Comparison of ENCODE assay signal across 18 cellular contexts in genomic region chr11:102802341-102802740, GRCh38. TPM values are rescaled to one million over a fixed set of nuclear protein-coding genes. Genes with fewer than 3 reads are reported as not detected.
DNase-seq lines count a peak whose midpoint lies in the region; ATAC-seq and TF ChIP-seq lines count a peak whose summit lies in the region.
"Had no signal": no experiment of that assay in that cellular context is flagged by ENCODE, and none has a peak within 500 bp of the region (broad histone marks: within the 10 kb centered on the region; RNA-seq: fewer than 3 reads in every experiment).

No MANE protein-coding gene starts in this region.

- H3K27me3 Mint-ChIP-seq in HFFc6 (ENCODE audit: insufficient read depth) (peaks cover 2% of the 10 kb centered on the region; the same call in 1 of the 2 replicates), type B pancreatic cell (no peaks in the 10 kb centered on the region)
- H3K27me3 Mint-ChIP-seq: activated naive CD4-positive, alpha-beta T cell treated with anti-CD3 and anti-CD28 coated beads, Interleukin-2, amount 10 ng/mL, durations not matched to agents 7 days and 5 days had no signal

- DNase-seq in HFFc6: peak; percentile 75
- DNase-seq in astrocyte of the spinal cord (ENCODE audit: low read depth, low spot score): peak; percentile 70
- peak; percentile 88 to 95 for DNase-seq in foreskin fibroblast
- DNase-seq in GF-D8 (lab: John Stamatoyannopoulos, UW): no peak
- DNase-seq in NOMO-1 (lab: John Stamatoyannopoulos, UW; ENCODE audit: unreplicated experiment in 2 of 2): no peak
- no peak for DNase-seq in type B pancreatic cell (ENCODE audit: extremely low spot score, unreplicated experiment)
- DNase-seq: activated CD8-positive, alpha-beta memory T cell treated with anti-CD3 and anti-CD28 coated beads, Interleukin-2, amount 50 U/mL, for 4 hours; activated naive CD4-positive, alpha-beta T cell treated with anti-CD3 and anti-CD28 coated beads, Interleukin-2, amount 10 ng/mL, durations not matched to agents 7 days and 5 days; NCI-H1694; NCI-H510A treated with DMSO at 0.1 percent for 48 hours; stimulated activated naive CD4-positive, alpha-beta T cell treated with Interleukin-2 at 50 U/mL for 16 hours; T-helper 1 cell had no signal

- no peaks in the 10 kb centered on the region for H3K9me3 Mint-ChIP-seq in HFFc6
- no peaks in the 10 kb centered on the region for H3K9me3 Mint-ChIP-seq in type B pancreatic cell
- H3K9me3 Mint-ChIP-seq: activated naive CD4-positive, alpha-beta T cell treated with anti-CD3 and anti-CD28 coated beads, Interleukin-2, amount 10 ng/mL, durations not matched to agents 7 days and 5 days; central memory CD8-positive, alpha-beta T cell had no signal

- no peak for TF ChIP-seq CTCF in HFFc6 (IDR thresholded peaks at IDR 0.05)
- TF ChIP-seq CTCF in astrocyte of the spinal cord (IDR thresholded peaks at IDR 0.05; ENCODE audit: low read depth, low read length): no peak
- TF ChIP-seq CTCF in foreskin fibroblast (IDR thresholded peaks at IDR 0.05; ENCODE audit: low read depth, low read length): no peak
- no peak for TF ChIP-seq CTCF in type B pancreatic cell (conservative IDR thresholded peaks at IDR 0.05)

- no peaks in the 10 kb centered on the region for H3K79me2 ChIP-seq in ACC112 (ENCODE audit: control insufficient read depth, insufficient read depth, low read length, unreplicated experiment)

- H3K4me3 ChIP-seq in ACC112 (ENCODE audit: low read depth, low read length): no peak overlapping the region
- no peak overlapping the region for H3K4me3 ChIP-seq in astrocyte of the spinal cord (ENCODE audit: low read depth, low read length)
- H3K4me3 ChIP-seq in foreskin fibroblast (ENCODE audit: low read depth in 1 of 2, low read length in 2 of 2): no peak overlapping the region
- H3K4me3 ChIP-seq: vagina had no signal

- no peak for ATAC-seq in GM21367 (IDR thresholded peaks at IDR 0.05; ENCODE audit: unreplicated experiment)
- ATAC-seq: HCT116 had no signal

- no peaks in the 10 kb centered on the region for H3K27me3 ChIP-seq in ACC112 (ENCODE audit: insufficient read depth, low read length)
- H3K27me3 ChIP-seq: vagina had no signal

- H3K27ac Mint-ChIP-seq in HFFc6 (peak overlapping the region; percentile 66), type B pancreatic cell (no peak overlapping the region)
- H3K27ac Mint-ChIP-seq: activated naive CD4-positive, alpha-beta T cell treated with anti-CD3 and anti-CD28 coated beads, Interleukin-2, amount 10 ng/mL, durations not matched to agents 7 days and 5 days had no signal

- no peak overlapping the region for H2AFZ ChIP-seq in ACC112 (ENCODE audit: low read length, unreplicated experiment)

- H3K36me3 Mint-ChIP-seq in HFFc6 (ENCODE audit: low read depth) (no peaks in the 10 kb centered on the region), type B pancreatic cell (no peaks in the 10 kb centered on the region)
- H3K36me3 Mint-ChIP-seq: activated naive CD4-positive, alpha-beta T cell treated with anti-CD3 and anti-CD28 coated beads, Interleukin-2, amount 10 ng/mL, durations not matched to agents 7 days and 5 days had no signal

- H3K4me1 Mint-ChIP-seq in HFFc6 (ENCODE audit: low read depth): peaks cover 81% of the 10 kb centered on the region
- no peaks in the 10 kb centered on the region for H3K4me1 Mint-ChIP-seq in type B pancreatic cell (ENCODE audit: unreplicated experiment)
- H3K4me1 Mint-ChIP-seq: activated naive CD4-positive, alpha-beta T cell treated with anti-CD3 and anti-CD28 coated beads, Interleukin-2, amount 10 ng/mL, durations not matched to agents 7 days and 5 days; central memory CD8-positive, alpha-beta T cell had no signal

- no peaks in the 10 kb centered on the region for H3K36me3 ChIP-seq in ACC112 (ENCODE audit: insufficient read depth, low read length)
- H3K36me3 ChIP-seq: vagina had no signal

- in situ Hi-C loops in astrocyte of the spinal cord (cut with HindIII; ENCODE audit: low sequenced_read_pairs): no loop called here

- H3K27ac ChIP-seq in ACC112 (ENCODE audit: low read depth, low read length): peak overlapping the region; percentile 27; the same call in 1 of the 2 replicates
- H3K27ac ChIP-seq: KMS-11, vagina had no signal

- H3K4me3 Mint-ChIP-seq in HFFc6: no peak overlapping the region
- H3K4me3 Mint-ChIP-seq in type B pancreatic cell: no peak overlapping the region
- H3K4me3 Mint-ChIP-seq: activated naive CD4-positive, alpha-beta T cell treated with anti-CD3 and anti-CD28 coated beads, Interleukin-2, amount 10 ng/mL, durations not matched to agents 7 days and 5 days; central memory CD8-positive, alpha-beta T cell had no signal

- H3K4me1 ChIP-seq in ACC112 (ENCODE audit: control insufficient read depth, insufficient read depth, low read length, unreplicated experiment): peaks cover 24% of the 10 kb centered on the region
- H3K4me1 ChIP-seq: vagina had no signal

RNA-seq across cellular contexts. Expression of gene MMP1, which starts 4.4 kb away (rescaled TPM):
- 1,000 to 10,000 TPM in 4 of 6 experiments, 100 to 1,000 TPM in 2; 523 to 1,218 (median 1,082) TPM for total RNA-seq in HFFc6 (2021; fragmentation: NEBNext Ultra II Directional; extraction: Animal tissue kit (Norgen Biotek cat#: 25700))
- total RNA-seq in type B pancreatic cell (ENCODE audit: low replicate concordance): 6.5 and 14.3 TPM in 2 replicates
- total RNA-seq: vagina had no signal

RNA-seq across cellular contexts. Expression of gene MMP10, which starts 21.9 kb away (rescaled TPM):
- 1 to 10 TPM in 4 of 6 experiments, under 1 TPM in 2; 0.33 to 3.9 (median 1.1) TPM for total RNA-seq in HFFc6 (2021; fragmentation: NEBNext Ultra II Directional; extraction: Animal tissue kit (Norgen Biotek cat#: 25700))
- total RNA-seq in type B pancreatic cell (ENCODE audit: low replicate concordance): 0.71 and 2.0 TPM in 2 replicates
- total RNA-seq: vagina had no signal

RNA-seq across cellular contexts. Expression of gene MMP3, which starts 41.1 kb away (rescaled TPM):
- 100 to 1,000 TPM in 1 of 6 experiments, 10 to 100 TPM in 5; 35.4 to 112 (median 42.1) TPM for total RNA-seq in HFFc6 (2021; fragmentation: NEBNext Ultra II Directional; extraction: Animal tissue kit (Norgen Biotek cat#: 25700))
- total RNA-seq in type B pancreatic cell (ENCODE audit: low replicate concordance): not detected in 2 replicates
- total RNA-seq: vagina had no signal

Comparison
In these comparisons a context has a peak if more than half of its experiments do, and no peak if none do; other contexts are left out.
1. DNase-seq: peak in HFFc6 (single experiment), astrocyte of the spinal cord (single experiment) and foreskin fibroblast (2 of 2); none in GF-D8 (single experiment), NOMO-1 (0 of 2) and type B pancreatic cell (single experiment).
2. RNA of gene MMP1, which starts 4.4 kb away (total RNA-seq): 523 to 1,218 TPM in HFFc6; 6.5 to 14.3 TPM in type B pancreatic cell; every median in the first group is over 10 times any median in the second.
3. RNA of gene MMP3, which starts 41.1 kb away (total RNA-seq): 35.4 to 112 TPM in HFFc6; not detected in type B pancreatic cell; every median in the first group is over 10 times any median in the second.